Comparison of ENCODE assay signal across 19 cellular contexts in genomic region chr3:43217206-43217605, GRCh38.
DNase-seq lines count a peak whose midpoint lies in the region; ATAC-seq and TF ChIP-seq lines count a peak whose summit lies in the region.
"Had no signal": no experiment of that assay in that cellular context is flagged by ENCODE, and none has a peak within 500 bp of the region (broad histone marks: within the 10 kb centered on the region; RNA-seq: fewer than 3 reads in every experiment).

No MANE protein-coding gene starts in this region.

- no peaks in the 10 kb centered on the region for H3K27me3 ChIP-seq in heart right ventricle
- H3K27me3 ChIP-seq: BLaER1 treated with 17β-estradiol and CSF1 and Interleukin-3, amounts not matched to agents 10 nM and 100 nM had no signal

- BruUV-seq in Calu3 (replicated peaks; lab: Mats Ljungman, UMichigan) = no TSS peak

- H3K36me3 Mint-ChIP-seq in Calu3 (ENCODE audit: insufficient read depth, unreplicated experiment) = peaks cover 4% of the 10 kb centered on the region
- no peaks in the 10 kb centered on the region for H3K36me3 Mint-ChIP-seq in activated naive CD8-positive, alpha-beta T cell
- H3K36me3 Mint-ChIP-seq in naive thymus-derived CD8-positive, alpha-beta T cell = no peaks in the 10 kb centered on the region

- H3K27ac Mint-ChIP-seq in Calu3 (ENCODE audit: unreplicated experiment) = peak overlapping the region; percentile 54
- peak overlapping the region; percentile 83 for H3K27ac Mint-ChIP-seq in activated naive CD8-positive, alpha-beta T cell
- peak overlapping the region; percentile 89 to 95 (median 93) for H3K27ac Mint-ChIP-seq in naive thymus-derived CD8-positive, alpha-beta T cell

- no peak overlapping the region for H3K4me3 ChIP-seq in heart right ventricle
- H3K4me3 ChIP-seq: BLaER1 treated with 17β-estradiol and CSF1 and Interleukin-3, amounts not matched to agents 10 nM and 100 nM had no signal

- peaks cover 0 to 17% (median 5%) of the 10 kb centered on the region in 9 donors for H3K4me1 ChIP-seq in heart right ventricle
- H3K4me1 ChIP-seq: BLaER1 treated with 17β-estradiol and CSF1 and Interleukin-3, amounts not matched to agents 10 nM and 100 nM; Caco-2 had no signal

- no peaks in the 10 kb centered on the region for H3K27me3 Mint-ChIP-seq in Calu3 (ENCODE audit: unreplicated experiment)
- no peaks in the 10 kb centered on the region for H3K27me3 Mint-ChIP-seq in activated naive CD8-positive, alpha-beta T cell
- no peaks in the 10 kb centered on the region for H3K27me3 Mint-ChIP-seq in naive thymus-derived CD8-positive, alpha-beta T cell

- CTCF ChIA-PET in Calu3 (lab: Charles Lee) = interaction anchor here (0.6 kb wide), 1 partner anchor 38 kb away, joined by 3 read pairs; no protein-coding TSS in a partner anchor

- no peak for DNase-seq in heart right ventricle
- no peak for DNase-seq in Right ventricle myocardium inferior (ENCODE audit: missing footprints)
- no peak for DNase-seq in Calu3
- peak in 2 of 10 donors; percentile 51 to 57 for DNase-seq in naive thymus-derived CD8-positive, alpha-beta T cell
- no peak for DNase-seq in EL
- DNase-seq: Caco-2, DMS53, NCI-H1417 treated with DMSO at 0.1 percent for 48 hours, NCI-H187 treated with DMSO at 0.1 percent for 48 hours, NCI-H524, NCI-H82, PC-3, RPMI8226, SIG-M5 had no signal

- 70 to 75% methylated on average over 3 of the region's 3 CpGs for WGBS in heart right ventricle, 2 donors

- peak overlapping the region in 7 of 10 donors; percentile 44 to 77 (median 56) for H3K27ac ChIP-seq in heart right ventricle
- H3K27ac ChIP-seq: BLaER1 treated with 17β-estradiol and CSF1 and Interleukin-3, amounts not matched to agents 10 nM and 100 nM had no signal

- intact Hi-C loops in heart right ventricle (cut with DNase I) (loop anchor here in 3 of 10 donors (2.0 to 10.0 kb wide), 4 partner anchors 40 to 288 kb away; partner anchors contain the start of gene SNRK (in 1 of the 3)), Right ventricle myocardium inferior (cut with DNase I) (loop anchor here (5.0 to 10.0 kb wide), 2 partner anchors 68 to 285 kb away; partner anchors contain the start of gene SNRK), Calu3 (cut with micrococcal nuclease; ENCODE audit: unreplicated experiment) (no loop called here)

- no peak for TF ChIP-seq CTCF in heart right ventricle (IDR thresholded peaks at IDR 0.05)
- TF ChIP-seq CTCF in Calu3 (IDR thresholded peaks at IDR 0.05; ENCODE audit: unreplicated experiment) = no peak

- peaks cover 45% of the 10 kb centered on the region for H3K4me1 Mint-ChIP-seq in Calu3 (ENCODE audit: low read depth, unreplicated experiment)
- H3K4me1 Mint-ChIP-seq in activated naive CD8-positive, alpha-beta T cell (ENCODE audit: low read depth) = peaks cover 72% of the 10 kb centered on the region
- H3K4me1 Mint-ChIP-seq in naive thymus-derived CD8-positive, alpha-beta T cell = peaks cover 48 to 76% (median 72%) of the 10 kb centered on the region in 4 donors

- ATAC-seq in heart right ventricle (peak in 5 of 8 donors; percentile 20 to 41 (median 37)), Right ventricle myocardium inferior (no peak), HG03139 (IDR thresholded peaks at IDR 0.05; ENCODE audit: unreplicated experiment) (no peak), GM18498 (IDR thresholded peaks at IDR 0.05; ENCODE audit: unreplicated experiment) (no peak)
- peak; percentile 69 to 77 for ATAC-seq in naive thymus-derived CD8-positive, alpha-beta T cell
- ATAC-seq: PC-3, SK-N-SH treated with all-trans-retinoic acid at 6 μM for 48 hours had no signal

- no peak overlapping the region for H3K4me3 Mint-ChIP-seq in Calu3 (ENCODE audit: low read depth, unreplicated experiment)
- peak overlapping the region; percentile 63 for H3K4me3 Mint-ChIP-seq in activated naive CD8-positive, alpha-beta T cell
- peak overlapping the region; percentile 26 to 85 (median 70) for H3K4me3 Mint-ChIP-seq in naive thymus-derived CD8-positive, alpha-beta T cell

- POLR2A ChIA-PET in naive thymus-derived CD8-positive, alpha-beta T cell (lab: Charles Lee) = interaction anchor here (1.0 to 3.8 kb wide), 10 partner anchors 22 to 130 kb away, joined by 3 to 24 read pairs (median 6); partner anchors contain the start of gene SNRK

- H3K9me3 Mint-ChIP-seq in Calu3 (ENCODE audit: low read depth, unreplicated experiment) = peaks cover 4% of the 10 kb centered on the region
- no peaks in the 10 kb centered on the region for H3K9me3 Mint-ChIP-seq in activated naive CD8-positive, alpha-beta T cell (ENCODE audit: low read depth)
- peaks cover 0 to 3% (median 0%) of the 10 kb centered on the region in 9 donors for H3K9me3 Mint-ChIP-seq in naive thymus-derived CD8-positive, alpha-beta T cell

- no peaks in the 10 kb centered on the region for H3K36me3 ChIP-seq in heart right ventricle
- H3K36me3 ChIP-seq: BLaER1 treated with 17β-estradiol and CSF1 and Interleukin-3, amounts not matched to agents 10 nM and 100 nM had no signal

- no peaks in the 10 kb centered on the region for H3K9me3 ChIP-seq in heart right ventricle
- H3K9me3 ChIP-seq: BLaER1 treated with 17β-estradiol and CSF1 and Interleukin-3, amounts not matched to agents 10 nM and 100 nM; Caco-2 had no signal

Comparison
In these comparisons a context has a peak if more than half of its experiments do, and no peak if none do; other contexts are left out.
1. ATAC-seq: peak in heart right ventricle (5 of 8) and naive thymus-derived CD8-positive, alpha-beta T cell (2 of 2); none in Right ventricle myocardium inferior (single experiment), HG03139 (single experiment) and GM18498 (single experiment).
2. Peak in every context shown above with its lines, with median percentiles within 50 percentile points of each other: H3K27ac Mint-ChIP-seq.